13 cellular contexts compared by ENCODE assay signal in the genomic region with DNA sequence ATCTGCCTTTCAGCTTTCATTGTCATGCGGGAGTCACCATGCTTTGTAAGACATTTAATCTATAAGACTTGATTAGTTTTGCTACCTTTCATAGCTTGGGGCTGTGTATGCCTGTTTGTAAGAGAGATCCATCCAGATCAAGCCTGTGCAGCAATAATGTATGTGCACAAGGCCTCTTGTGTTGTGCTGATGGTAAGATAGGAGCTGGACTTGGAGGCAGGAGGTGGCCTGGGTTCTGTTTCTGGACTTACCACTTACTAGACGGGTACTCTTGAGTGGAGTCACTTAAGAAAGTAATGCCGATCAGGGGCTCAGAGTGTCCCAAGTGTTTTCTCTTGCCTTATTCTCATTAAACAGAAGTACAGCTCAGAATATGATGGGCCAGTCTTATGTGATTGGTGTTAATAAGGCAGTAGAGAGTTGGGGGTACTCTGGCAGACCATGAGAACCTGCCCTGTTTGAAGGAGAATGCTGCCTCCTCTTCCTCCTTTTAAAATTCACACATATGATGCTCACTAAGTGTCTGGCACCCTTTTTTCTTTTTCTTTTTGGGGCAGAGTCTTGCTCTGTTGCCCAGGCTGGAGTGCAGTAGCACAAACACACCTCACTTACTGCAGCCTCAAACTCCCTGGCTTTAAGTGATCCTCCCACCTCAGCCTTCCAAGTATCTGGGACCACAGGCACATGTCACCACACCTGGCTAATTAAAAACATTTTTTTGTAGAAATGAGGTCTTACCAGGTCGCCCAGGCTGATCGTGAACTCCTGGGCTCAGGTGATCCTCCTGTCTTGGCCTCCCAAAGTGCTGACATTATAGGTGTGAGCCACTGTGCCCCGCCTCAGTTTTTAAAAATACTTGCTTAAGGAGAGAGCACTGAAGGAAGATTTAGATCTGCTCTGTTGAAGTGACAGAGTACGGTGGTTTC. TPM values are rescaled to one million over a fixed set of nuclear protein-coding genes. Genes with fewer than 3 reads are reported as not detected.
A peak's percentile ranks its signal among the peaks of the same experiment; 100 is the strongest.
DNase-seq lines count a peak whose midpoint lies in the region; ATAC-seq and TF ChIP-seq lines count a peak whose summit lies in the region.
"Had no signal": no experiment of that assay in that cellular context is flagged by ENCODE, and none has a peak within 500 bp of the region (broad histone marks: within the 10 kb centered on the region; RNA-seq: fewer than 3 reads in every experiment).

No MANE protein-coding gene starts in this region.

- peak overlapping the region in 4 of 11 experiments; percentile 26 to 43 (median 39); a peak in 6 of 22 replicates for H3K9ac ChIP-seq in BLaER1 treated with 17β-estradiol and CSF1 and Interleukin-3, amounts not matched to agents 10 nM and 100 nM

- H3K4me1 Mint-ChIP-seq in CD8-positive, alpha-beta memory T cell, result peaks cover 77 to 87% (median 85%) of the 10 kb centered on the region in 3 donors
- peaks cover 79% of the 10 kb centered on the region for H3K4me1 Mint-ChIP-seq in activated naive CD8-positive, alpha-beta T cell (ENCODE audit: low read depth)
- peaks cover 67 to 78% of the 10 kb centered on the region in 2 donors for H3K4me1 Mint-ChIP-seq in natural killer cell

- no peaks in the 10 kb centered on the region for H3K27me3 Mint-ChIP-seq in CD8-positive, alpha-beta memory T cell
- H3K27me3 Mint-ChIP-seq in activated naive CD8-positive, alpha-beta T cell, result no peaks in the 10 kb centered on the region
- H3K27me3 Mint-ChIP-seq in natural killer cell (ENCODE audit: low read depth in 2 of 2), result no peaks in the 10 kb centered on the region

- H3K4me3 ChIP-seq in BLaER1 treated with 17β-estradiol and CSF1 and Interleukin-3, amounts not matched to agents 10 nM and 100 nM, result no peak overlapping the region
- no peak overlapping the region for H3K4me3 ChIP-seq in CD8-positive, alpha-beta memory T cell (ENCODE audit: low read length)
- H3K4me3 ChIP-seq: esophagus muscularis mucosa, hepatocyte, prostate gland had no signal

- H3K36me3 ChIP-seq in BLaER1 treated with 17β-estradiol and CSF1 and Interleukin-3, amounts not matched to agents 10 nM and 100 nM, result peaks cover 0 to 34% (median 0%) of the 10 kb centered on the region in 11 experiments; a peak in 9 of 22 replicates
- no peaks in the 10 kb centered on the region for H3K36me3 ChIP-seq in CD8-positive, alpha-beta memory T cell (ENCODE audit: insufficient read depth, low read length)
- H3K36me3 ChIP-seq: esophagus muscularis mucosa, prostate gland had no signal

- CTCF ChIA-PET in CD8-positive, alpha-beta memory T cell (lab: Charles Lee), result interaction anchor here (0.6 to 4.6 kb wide), 5 partner anchors 9 to 98 kb away, joined by 3 to 31 read pairs (median 3); no protein-coding TSS in a partner anchor

- H3K4me1 ChIP-seq in BLaER1 treated with 17β-estradiol and CSF1 and Interleukin-3, amounts not matched to agents 10 nM and 100 nM, result peaks cover 33 to 100% (median 65%) of the 10 kb centered on the region in 10 experiments
- peaks cover 91% of the 10 kb centered on the region for H3K4me1 ChIP-seq in CD8-positive, alpha-beta memory T cell (ENCODE audit: insufficient read depth, low read length)

- peak overlapping the region in 8 of 11 experiments; percentile 88 to 99 (median 90); a peak in 11 of 22 replicates for H3K4me2 ChIP-seq in BLaER1 treated with 17β-estradiol and CSF1 and Interleukin-3, amounts not matched to agents 10 nM and 100 nM
- H3K4me2 ChIP-seq: hepatocyte had no signal

- intact Hi-C loops in natural killer cell (cut with micrococcal nuclease), result loop anchor here (1.0 to 5.0 kb wide), 6 partner anchors 10 to 97 kb away; no protein-coding TSS in a partner anchor
- intact Hi-C loops in posterior cingulate gyrus (cut with DNase I), result no loop called here

- no peaks in the 10 kb centered on the region for H3K9me3 ChIP-seq in BLaER1 treated with 17β-estradiol and CSF1 and Interleukin-3, amounts not matched to agents 10 nM and 100 nM (replicated peaks in 1 of 11)
- no peaks in the 10 kb centered on the region for H3K9me3 ChIP-seq in CD8-positive, alpha-beta memory T cell (ENCODE audit: low read length)
- H3K9me3 ChIP-seq: esophagus muscularis mucosa, prostate gland had no signal

- H3K27me3 ChIP-seq in BLaER1 treated with 17β-estradiol and CSF1 and Interleukin-3, amounts not matched to agents 10 nM and 100 nM, result no peaks in the 10 kb centered on the region
- H3K27me3 ChIP-seq in CD8-positive, alpha-beta memory T cell (ENCODE audit: insufficient read depth, low read length, poor library complexity, severe bottlenecking), result no peaks in the 10 kb centered on the region
- H3K27me3 ChIP-seq: esophagus muscularis mucosa, hepatocyte had no signal

- no peak for TF ChIP-seq CTCF in natural killer cell (IDR thresholded peaks at IDR 0.05)

- no peak for DNase-seq in CD8-positive, alpha-beta memory T cell
- DNase-seq in natural killer cell (no peak), anterior cingulate cortex (lab: John Stamatoyannopoulos, UW) (no peak), posterior cingulate gyrus (no peak)
- DNase-seq: C1 segment of cervical spinal cord, NCI-H187 treated with DMSO at 0.1 percent for 48 hours had no signal

- ATAC-seq in natural killer cell (peak; percentile 22 to 43 (median 37)), HG02970 (IDR thresholded peaks at IDR 0.05; ENCODE audit: low FRiP score, unreplicated experiment) (no peak), HG02759 (IDR thresholded peaks at IDR 0.05; ENCODE audit: unreplicated experiment) (no peak)

- peaks cover 11 to 100% (median 92%) of the 10 kb centered on the region in 11 experiments; a peak in 21 of 22 replicates for H4K20me1 ChIP-seq in BLaER1 treated with 17β-estradiol and CSF1 and Interleukin-3, amounts not matched to agents 10 nM and 100 nM

- POLR2A ChIA-PET in CD8-positive, alpha-beta memory T cell (lab: Charles Lee), result interaction anchor here (4.0 kb wide), 1 partner anchor 10 kb away, joined by 36 read pairs; no protein-coding TSS in a partner anchor

- peak overlapping the region in 7 of 11 experiments; percentile 31 to 77 (median 66); a peak in 9 of 22 replicates for H3K27ac ChIP-seq in BLaER1 treated with 17β-estradiol and CSF1 and Interleukin-3, amounts not matched to agents 10 nM and 100 nM
- peak overlapping the region; percentile 79 for H3K27ac ChIP-seq in CD8-positive, alpha-beta memory T cell (ENCODE audit: low read depth, low read length)
- H3K27ac ChIP-seq: esophagus muscularis mucosa, hepatocyte, prostate gland had no signal

- H3K27ac Mint-ChIP-seq in CD8-positive, alpha-beta memory T cell, result peak overlapping the region; percentile 87 to 100 (median 98)
- peak overlapping the region; percentile 90 for H3K27ac Mint-ChIP-seq in activated naive CD8-positive, alpha-beta T cell
- H3K27ac Mint-ChIP-seq in natural killer cell, result peak overlapping the region; percentile 99

- peak overlapping the region; percentile 28 to 82 (median 69) for H3K4me3 Mint-ChIP-seq in CD8-positive, alpha-beta memory T cell
- peak overlapping the region; percentile 60 for H3K4me3 Mint-ChIP-seq in activated naive CD8-positive, alpha-beta T cell
- H3K4me3 Mint-ChIP-seq in natural killer cell, result peak overlapping the region; percentile 71

- peaks cover 0 to 2% (median 1%) of the 10 kb centered on the region in 3 donors for H3K36me3 Mint-ChIP-seq in CD8-positive, alpha-beta memory T cell
- peaks cover 2% of the 10 kb centered on the region for H3K36me3 Mint-ChIP-seq in activated naive CD8-positive, alpha-beta T cell
- H3K36me3 Mint-ChIP-seq in natural killer cell, result no peaks in the 10 kb centered on the region

- no peaks in the 10 kb centered on the region for H3K9me3 Mint-ChIP-seq in CD8-positive, alpha-beta memory T cell
- no peaks in the 10 kb centered on the region for H3K9me3 Mint-ChIP-seq in activated naive CD8-positive, alpha-beta T cell (ENCODE audit: low read depth)
- H3K9me3 Mint-ChIP-seq in natural killer cell, result no peaks in the 10 kb centered on the region

RNA-seq across cellular contexts. Expression of a gene that starts 31.0 kb away (rescaled TPM):
- 10 to 100 TPM; 25.1 to 25.6 TPM for total RNA-seq in CD8-positive, alpha-beta memory T cell
- polyA plus RNA-seq in CD8-positive, alpha-beta memory T cell, result 16.0 TPM
- 100 to 1,000 TPM; 110 to 127 (median 111) TPM for total RNA-seq in natural killer cell

Comparison
In these comparisons a context has a peak if more than half of its experiments do, and no peak if none do; other contexts are left out.
1. ATAC-seq: peak in natural killer cell (3 of 3); none in HG02970 (single experiment) and HG02759 (single experiment).
2. RNA of a gene that starts 31.0 kb away (total RNA-seq): 110 to 127 TPM in natural killer cell; 25.1 to 25.6 TPM in CD8-positive, alpha-beta memory T cell; every median in the first group is over 4 times any median in the second.
3. Peak in every context shown above with its lines, with median percentiles within 50 percentile points of each other: H3K27ac Mint-ChIP-seq and H3K4me3 Mint-ChIP-seq.